Comparison of ENCODE assay signal across 8 cellular contexts in the genomic region with DNA sequence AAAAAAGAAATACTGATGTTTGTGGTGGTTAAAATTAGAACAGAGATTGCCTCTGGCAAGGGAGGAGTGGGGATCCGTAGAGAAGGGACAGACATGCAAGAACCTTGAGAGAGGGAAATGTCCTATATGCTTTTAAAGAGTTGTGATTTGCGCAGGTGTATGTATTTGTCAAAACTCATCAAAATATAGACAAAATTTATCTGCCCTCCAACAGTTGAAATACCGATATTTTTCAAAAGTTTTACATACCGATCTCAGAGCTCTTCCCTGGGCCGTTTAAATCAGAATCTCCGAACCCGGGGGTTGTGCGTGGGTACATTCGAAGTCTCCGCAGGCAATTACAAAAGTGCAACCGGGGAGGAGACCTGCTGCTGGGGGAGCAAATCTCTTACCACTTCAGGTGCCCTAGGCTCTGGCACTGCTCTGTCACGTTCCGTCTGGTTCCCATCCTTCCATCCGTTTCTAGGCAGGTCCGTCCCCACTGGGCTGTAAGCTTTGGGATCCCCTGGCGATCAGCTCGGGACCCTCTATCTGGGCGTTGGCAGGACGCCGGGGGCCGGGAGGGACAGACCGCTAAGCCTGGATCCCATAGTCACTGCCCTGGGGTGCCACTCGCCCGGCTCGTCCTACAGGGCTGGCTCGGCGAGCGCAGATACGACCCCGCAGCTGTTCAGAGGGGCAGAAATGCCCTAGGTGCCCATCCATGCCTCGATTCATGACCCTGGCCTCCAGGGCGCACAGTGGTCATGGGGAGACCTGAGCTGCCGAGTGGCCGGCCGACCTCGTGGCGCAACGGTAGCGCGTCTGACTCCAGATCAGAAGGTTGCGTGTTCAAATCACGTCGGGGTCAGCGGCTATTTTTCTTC. TPM values are rescaled to one million over a fixed set of nuclear protein-coding genes. Genes with fewer than 3 reads are reported as not detected.
DNase-seq lines count a peak whose midpoint lies in the region; ATAC-seq and TF ChIP-seq lines count a peak whose summit lies in the region.

No MANE protein-coding gene starts in this region.

- H3K4me1 Mint-ChIP-seq in activated CD4-positive, alpha-beta T cell treated with anti-CD3 and anti-CD28 coated beads, Interleukin-2, amount 10 ng/mL, durations not matched to agents 24 days and 14 days, result peaks cover 20% of the 10 kb centered on the region

- H3K27ac Mint-ChIP-seq in activated CD4-positive, alpha-beta T cell treated with anti-CD3 and anti-CD28 coated beads, Interleukin-2, amount 10 ng/mL, durations not matched to agents 24 days and 14 days, result no peak overlapping the region

- in situ Hi-C loops in GM23248 (cut with MboI), result no loop called here

- peak overlapping the region; percentile 86 for H3K27ac ChIP-seq in GM23248
- H3K27ac ChIP-seq in liver (ENCODE audit: low read depth in 1 of 2, low read length in 2 of 2), result peak overlapping the region; percentile 73 to 85

- H2AFZ ChIP-seq in GM23248, result peak overlapping the region; percentile 97

- 1% methylated on average over 44 of the region's 44 CpGs for WGBS in GM23248 (ENCODE audit: low coverage in 1 of 2, low lambda C conversion rate in 2 of 2, missing lambda C conversion rate in 2 of 2), 2 experiments
- WGBS in liver, result under 1% methylated on average over 44 of the region's 44 CpGs

- no peaks in the 10 kb centered on the region for H4K20me1 ChIP-seq in GM23248 (ENCODE audit: insufficient read depth)

- H3K4me2 ChIP-seq in GM23248 (ENCODE audit: unreplicated experiment), result peak overlapping the region; percentile 85

- no peak for TF ChIP-seq RAD21 in liver (IDR thresholded peaks at IDR 0.05)

- peaks cover 10% of the 10 kb centered on the region for H3K27me3 Mint-ChIP-seq in activated CD4-positive, alpha-beta T cell treated with anti-CD3 and anti-CD28 coated beads, Interleukin-2, amount 10 ng/mL, durations not matched to agents 24 days and 14 days

- ATAC-seq in GM19463 (IDR thresholded peaks at IDR 0.05; ENCODE audit: unreplicated experiment), result no peak

- H3K36me3 ChIP-seq in GM23248 (ENCODE audit: low read depth) (no peaks in the 10 kb centered on the region), liver (ENCODE audit: control insufficient read depth in 4 of 4, insufficient read depth in 3 of 4, low read depth in 1 of 4, low read length in 3 of 4) (no peaks in the 10 kb centered on the region)

- H3K9me3 ChIP-seq in GM23248 (ENCODE audit: low read depth) (no peaks in the 10 kb centered on the region), liver (ENCODE audit: control insufficient read depth in 4 of 4, low read length in 3 of 4) (no peaks in the 10 kb centered on the region)

- H3K4me3 Mint-ChIP-seq in activated CD4-positive, alpha-beta T cell treated with anti-CD3 and anti-CD28 coated beads, Interleukin-2, amount 10 ng/mL, durations not matched to agents 24 days and 14 days, result no peak overlapping the region

- H3K4me3 ChIP-seq in GM23248 (peak overlapping the region; percentile 98), liver (ENCODE audit: low read depth in 1 of 3, low read length in 3 of 3) (peak overlapping the region; percentile 52 to 76 (median 57))

- H3F3A ChIP-seq in GM23248 (ENCODE audit: insufficient read depth), result peaks cover 19% of the 10 kb centered on the region

- H3K9me2 ChIP-seq in GM23248 (ENCODE audit: insufficient read depth), result no peaks in the 10 kb centered on the region

- peak; percentile 73 for DNase-seq in AG20443 (ENCODE audit: low spot score)
- DNase-seq in GM23248, result peak; percentile 67
- peak; percentile 72 for DNase-seq in NCI-H345 (lab: John Stamatoyannopoulos, UW)
- DNase-seq in activated CD4-positive, alpha-beta T cell treated with anti-CD3 and anti-CD28 coated beads, Interleukin-2, amount 10 ng/mL, durations not matched to agents 24 days and 14 days, result peak; percentile 97
- DNase-seq in dermis microvascular lymphatic vessel endothelial cell (ENCODE audit: low read depth in 2 of 2), result peak; percentile 54 to 73
- peak; percentile 99 for DNase-seq in stimulated activated CD4-positive, alpha-beta T cell treated with anti-CD3 and anti-CD28 coated beads, Interleukin-2, amount 100 ng/mL, for 48 hours

- no peaks in the 10 kb centered on the region for H3K9me3 Mint-ChIP-seq in activated CD4-positive, alpha-beta T cell treated with anti-CD3 and anti-CD28 coated beads, Interleukin-2, amount 10 ng/mL, durations not matched to agents 24 days and 14 days

- H3K4me1 ChIP-seq in GM23248 (ENCODE audit: insufficient read depth) (peaks cover 10% of the 10 kb centered on the region), liver (ENCODE audit: control insufficient read depth in 4 of 4, insufficient read depth in 4 of 4, low read length in 3 of 4) (peaks cover 11 to 44% (median 30%) of the 10 kb centered on the region in 4 donors)

- no peaks in the 10 kb centered on the region for H3K36me3 Mint-ChIP-seq in activated CD4-positive, alpha-beta T cell treated with anti-CD3 and anti-CD28 coated beads, Interleukin-2, amount 10 ng/mL, durations not matched to agents 24 days and 14 days (ENCODE audit: low read depth)

- H3K9ac ChIP-seq in GM23248 (peak overlapping the region; percentile 78), liver (ENCODE audit: low read depth in 1 of 2, low read length in 2 of 2) (peak overlapping the region; percentile 12 to 67)

- peak; percentile 6 for TF ChIP-seq CTCF in liver (IDR thresholded peaks at IDR 0.05; ENCODE audit: low read depth, low read length, missing input control)

- H3K27me3 ChIP-seq in GM23248 (replicated peaks; ENCODE audit: insufficient read depth), result no peaks in the 10 kb centered on the region
- no peaks in the 10 kb centered on the region for H3K27me3 ChIP-seq in liver (ENCODE audit: control insufficient read depth in 4 of 4, insufficient read depth in 4 of 4, low read length in 3 of 4)

- intact Hi-C loops in activated CD4-positive, alpha-beta T cell treated with anti-CD3 and anti-CD28 coated beads, Interleukin-2, amount 10 ng/mL, durations not matched to agents 24 days and 14 days (cut with micrococcal nuclease), result loop anchor here (1.0 to 10.0 kb wide), 5 partner anchors 15 to 341 kb away; no protein-coding TSS in a partner anchor

- peaks cover 11% of the 10 kb centered on the region; the same call in 1 of the 2 replicates for H3K79me2 ChIP-seq in GM23248 (ENCODE audit: insufficient read depth)

TF ChIP-seq in liver, 16 proteins besides CTCF, POLR2A, EP300 and RAD21:
- no peak for TF ChIP-seq TAF1 (conservative IDR thresholded peaks at IDR 0.05)
- TF ChIP-seq NR2F2 (IDR thresholded peaks at IDR 0.05), result peak; percentile 51
- TF ChIP-seq MAX (IDR thresholded peaks at IDR 0.05), result peak; percentile 48
- peak in 1 of 2 donors; percentile 20 for TF ChIP-seq RXRA (IDR thresholded peaks at IDR 0.05)
- TF ChIP-seq, protein P1, sequence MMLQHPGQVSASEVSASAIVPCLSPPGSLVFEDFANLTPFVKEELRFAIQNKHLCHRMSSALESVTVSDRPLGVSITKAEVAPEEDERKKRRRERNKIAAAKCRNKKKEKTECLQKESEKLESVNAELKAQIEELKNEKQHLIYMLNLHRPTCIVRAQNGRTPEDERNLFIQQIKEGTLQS (IDR thresholded peaks at IDR 0.05), result peak; percentile 98
TF ChIP-seq in liver: peak in this region for 4.

RNA-seq across cellular contexts. Expression of gene BORCS6, which starts 4.2 kb away (rescaled TPM):
- 3.9 and 5.6 TPM in 2 replicates for total RNA-seq in GM23248 (2014; rRNA removed; shearing (Covaris generic))
- polyA plus RNA-seq in GM23248 (2016; fragmentation: Nextera tagmentation; extraction: Ambion mirVana) (3.4 and 4.5 TPM in 2 replicates), liver (1 to 10 TPM; 4.1 to 6.4 TPM)
- total RNA-seq in activated CD4-positive, alpha-beta T cell treated with anti-CD3 and anti-CD28 coated beads, Interleukin-2, amount 10 ng/mL, durations not matched to agents 24 days and 14 days, result 4.7 and 5.7 TPM in 2 replicates
- total RNA-seq in dermis microvascular lymphatic vessel endothelial cell (7.8 and 10.1 TPM in 2 replicates), liver (1 to 10 TPM; 5.1 to 6.8 TPM)

RNA-seq across cellular contexts. Expression of gene TMEM107, which starts 9.6 kb away (rescaled TPM):
- 11.6 TPM in 2 replicates for total RNA-seq in GM23248 (2014; rRNA removed; shearing (Covaris generic))
- polyA plus RNA-seq in GM23248 (2016; fragmentation: Nextera tagmentation; extraction: Ambion mirVana) (20.6 and 20.9 TPM in 2 replicates), liver (1 to 10 TPM; 3.0 to 3.9 TPM)
- 20.9 and 21.4 TPM in 2 replicates for total RNA-seq in activated CD4-positive, alpha-beta T cell treated with anti-CD3 and anti-CD28 coated beads, Interleukin-2, amount 10 ng/mL, durations not matched to agents 24 days and 14 days
- total RNA-seq in dermis microvascular lymphatic vessel endothelial cell (17.2 and 23.7 TPM in 2 replicates), liver (1 to 10 TPM; 4.5 to 8.4 TPM)

RNA-seq across cellular contexts. Expression of gene VAMP2, which starts 23.1 kb away (rescaled TPM):
- total RNA-seq in GM23248 (2014; rRNA removed; shearing (Covaris generic)), result 6.2 and 6.5 TPM in 2 replicates
- polyA plus RNA-seq in GM23248 (2016; fragmentation: Nextera tagmentation; extraction: Ambion mirVana), result 25.5 and 27.1 TPM in 2 replicates
- total RNA-seq in activated CD4-positive, alpha-beta T cell treated with anti-CD3 and anti-CD28 coated beads, Interleukin-2, amount 10 ng/mL, durations not matched to agents 24 days and 14 days, result 45.1 and 49.6 TPM in 2 replicates
- 3.1 and 4.9 TPM in 2 replicates for total RNA-seq in dermis microvascular lymphatic vessel endothelial cell
- 1 to 10 TPM; 4.2 to 9.0 TPM for total RNA-seq in liver
- 10 to 100 TPM; 11.4 to 25.9 TPM for polyA plus RNA-seq in liver

RNA-seq across cellular contexts. Expression of gene AURKB, which starts 24.6 kb away (rescaled TPM):
- total RNA-seq in GM23248 (2014; rRNA removed; shearing (Covaris generic)), result 9.4 and 18.4 TPM in 2 replicates
- polyA plus RNA-seq in GM23248 (2016; fragmentation: Nextera tagmentation; extraction: Ambion mirVana) (22.9 and 24.1 TPM in 2 replicates), liver (1 to 10 TPM; 1.8 to 4.3 TPM)
- total RNA-seq in activated CD4-positive, alpha-beta T cell treated with anti-CD3 and anti-CD28 coated beads, Interleukin-2, amount 10 ng/mL, durations not matched to agents 24 days and 14 days, result 92.3 and 101 TPM in 2 replicates
- total RNA-seq in dermis microvascular lymphatic vessel endothelial cell (15.4 and 30.7 TPM in 2 replicates), liver (10 to 100 TPM in 1 of 2 donors, under 1 TPM in 1; 0.42 to 25.9 TPM)

RNA-seq across cellular contexts. Expression of gene PER1, which starts 33.6 kb away (rescaled TPM):
- 4.4 and 5.1 TPM in 2 replicates for total RNA-seq in GM23248 (2014; rRNA removed; shearing (Covaris generic))
- 5.3 and 5.9 TPM in 2 replicates for polyA plus RNA-seq in GM23248 (2016; fragmentation: Nextera tagmentation; extraction: Ambion mirVana)
- 39.4 and 41.7 TPM in 2 replicates for total RNA-seq in activated CD4-positive, alpha-beta T cell treated with anti-CD3 and anti-CD28 coated beads, Interleukin-2, amount 10 ng/mL, durations not matched to agents 24 days and 14 days
- total RNA-seq in dermis microvascular lymphatic vessel endothelial cell, result 5.0 and 16.7 TPM in 2 replicates
- 10 to 100 TPM; 10.1 to 71.6 TPM for total RNA-seq in liver
- polyA plus RNA-seq in liver, result 10 to 100 TPM; 24.9 to 34.6 TPM
